In genomic region chr14:31510222-31510621, GRCh38 we compare ENCODE assay signal across 1 cellular context.
TF ChIP-seq lines count a peak whose summit lies in the region.

No MANE protein-coding gene starts in this region.

TF ChIP-seq in GM12878, 131 proteins besides CTCF, POLR2A, EP300 and RAD21:
- TF ChIP-seq ASH2L (IDR thresholded peaks at IDR 0.05; ENCODE audit: borderline replicate concordance, low read depth) (no peak), SMC3 (IDR thresholded peaks at IDR 0.05; ENCODE audit: borderline replicate concordance, low read length) (peak; percentile 51; the same call in 1 of the 2 replicates)
